ENCODE assay signal across 18 cellular contexts in the genomic region with DNA sequence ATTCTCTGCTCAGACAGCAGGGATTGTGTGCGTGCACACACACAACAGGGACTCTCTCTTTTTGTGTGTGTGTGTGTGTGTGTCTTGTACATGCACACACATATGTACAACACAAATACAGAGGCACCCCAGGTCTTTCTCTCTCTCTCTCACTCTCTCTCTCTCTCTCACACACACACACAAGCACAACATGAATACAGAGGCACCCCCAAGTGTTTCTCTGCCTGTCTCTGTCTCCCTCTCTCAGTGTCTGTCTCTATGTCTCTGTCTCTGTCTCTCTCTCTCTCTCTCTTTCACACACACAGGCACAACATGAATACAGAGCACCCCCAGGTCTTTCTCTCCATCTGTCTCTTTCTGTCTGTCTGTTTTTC. TPM values are rescaled to one million over a fixed set of nuclear protein-coding genes. Genes with fewer than 3 reads are reported as not detected.
"Had no signal": no experiment of that assay in that cellular context is flagged by ENCODE, and none has a peak within 500 bp of the region (broad histone marks: within the 10 kb centered on the region; RNA-seq: fewer than 3 reads in every experiment).

No MANE protein-coding gene starts in this region.

- H3K4me1 ChIP-seq: breast epithelium had no signal

- ATAC-seq: activated T-helper 17 cell treated with anti-CD3 and anti-CD28 coated beads, Interleukin-2, amount 50 U/mL, for 72 hours; effector memory CD8-positive, alpha-beta T cell had no signal

- H3K36me3 ChIP-seq: breast epithelium, left lung had no signal

- H3K9me3 ChIP-seq: breast epithelium, left lung had no signal

- H3K27ac ChIP-seq: breast epithelium, epithelial cell of prostate, left lung had no signal

- H3K27ac Mint-ChIP-seq: activated naive CD4-positive, alpha-beta T cell treated with anti-CD3 and anti-CD28 coated beads, Interleukin-2, amount 50 U/mL, for 24 hours; activated T-helper 17 cell treated with anti-CD3 and anti-CD28 coated beads, Interleukin-2, amount 50 U/mL, for 72 hours; effector memory CD8-positive, alpha-beta T cell; memory B cell had no signal

- H3K4me3 Mint-ChIP-seq: activated naive CD4-positive, alpha-beta T cell treated with anti-CD3 and anti-CD28 coated beads, Interleukin-2, amount 50 U/mL, for 24 hours; activated T-helper 17 cell treated with anti-CD3 and anti-CD28 coated beads, Interleukin-2, amount 50 U/mL, for 72 hours; dendritic cell treated with granulocyte-macrophage colony-stimulating factor and Interleukin-4, amounts not matched to agents 40 ng/mL and 50 ng/mL, for 4 days; effector memory CD8-positive, alpha-beta T cell; memory B cell had no signal

- H3K9me3 Mint-ChIP-seq: activated naive CD4-positive, alpha-beta T cell treated with anti-CD3 and anti-CD28 coated beads, Interleukin-2, amount 50 U/mL, for 24 hours; activated T-helper 17 cell treated with anti-CD3 and anti-CD28 coated beads, Interleukin-2, amount 50 U/mL, for 72 hours; dendritic cell treated with granulocyte-macrophage colony-stimulating factor and Interleukin-4, amounts not matched to agents 40 ng/mL and 50 ng/mL, for 4 days; effector memory CD8-positive, alpha-beta T cell; memory B cell had no signal

- H3K4me1 Mint-ChIP-seq: activated naive CD4-positive, alpha-beta T cell treated with anti-CD3 and anti-CD28 coated beads, Interleukin-2, amount 50 U/mL, for 24 hours; activated T-helper 17 cell treated with anti-CD3 and anti-CD28 coated beads, Interleukin-2, amount 50 U/mL, for 72 hours had no signal

- DNase-seq: activated CD4-positive, alpha-beta T cell treated with anti-CD3 and anti-CD28 coated beads for 1 hour; activated CD4-positive, alpha-beta T cell treated with anti-CD3 and anti-CD28 coated beads, Interleukin-2, amount 50 U/mL, for 48 hours; cerebellar nuclear complex; effector memory CD8-positive, alpha-beta T cell; foreskin melanocyte; T-helper 1 cell; T1000; trophoblast cell had no signal

- H3K36me3 Mint-ChIP-seq: memory B cell had no signal

RNA-seq across cellular contexts. Expression of a gene that starts 0.7 kb away (rescaled TPM):
- total RNA-seq: activated T-helper 17 cell treated with anti-CD3 and anti-CD28 coated beads, Interleukin-2, amount 50 U/mL, for 72 hours; fibroblast of lung; osteocyte; pulmonary artery endothelial cell had no signal
- polyA plus RNA-seq: fibroblast of lung had no signal
